ENCODE assay signal across 25 cellular contexts in genomic region chr15:31840849-31841476, GRCh38. TPM values are rescaled to one million over a fixed set of nuclear protein-coding genes. Genes with fewer than 3 reads are reported as not detected.
A peak's percentile ranks its signal among the peaks of the same experiment; 100 is the strongest.
DNase-seq lines count a peak whose midpoint lies in the region; ATAC-seq and TF ChIP-seq lines count a peak whose summit lies in the region.
"Had no signal": no experiment of that assay in that cellular context is flagged by ENCODE, and none has a peak within 500 bp of the region (broad histone marks: within the 10 kb centered on the region; RNA-seq: fewer than 3 reads in every experiment).

No MANE protein-coding gene starts in this region.

- intact Hi-C loops in left cardiac atrium (cut with DNase I), result no loop called here

- no peaks in the 10 kb centered on the region for H3K27me3 ChIP-seq in RWPE2 (ENCODE audit: insufficient read depth, poor library complexity, severe bottlenecking)
- H3K27me3 ChIP-seq: ascending aorta; BLaER1 treated with 17β-estradiol and CSF1 and Interleukin-3, amounts not matched to agents 10 nM and 100 nM; upper lobe of left lung had no signal

- no peak for TF ChIP-seq CTCF in RWPE2 (IDR thresholded peaks at IDR 0.05; ENCODE audit: poor library complexity, severe bottlenecking)

- H3K4me3 ChIP-seq in RWPE2 (ENCODE audit: severe bottlenecking), result no peak overlapping the region
- H3K4me3 ChIP-seq: ascending aorta; BLaER1 treated with 17β-estradiol and CSF1 and Interleukin-3, amounts not matched to agents 10 nM and 100 nM; upper lobe of left lung had no signal

- ATAC-seq in RWPE2 (ENCODE audit: low read depth), result peak; percentile 77
- peak; percentile 94 for ATAC-seq in left cardiac atrium
- no peak for ATAC-seq in HG03565 (IDR thresholded peaks at IDR 0.05; ENCODE audit: unreplicated experiment)
- no peak for ATAC-seq in GM21825 (IDR thresholded peaks at IDR 0.05; ENCODE audit: unreplicated experiment)
- no peak for ATAC-seq in HG03097 (IDR thresholded peaks at IDR 0.05; ENCODE audit: low FRiP score, unreplicated experiment)
- ATAC-seq: T-cell had no signal

- H3K9me3 ChIP-seq in RWPE2 (ENCODE audit: severe bottlenecking), result no peaks in the 10 kb centered on the region
- H3K9me3 ChIP-seq: ascending aorta; BLaER1 treated with 17β-estradiol and CSF1 and Interleukin-3, amounts not matched to agents 10 nM and 100 nM; Caco-2; upper lobe of left lung had no signal

- H3K4me1 ChIP-seq in RWPE2 (ENCODE audit: insufficient read depth, poor library complexity, severe bottlenecking), result no peaks in the 10 kb centered on the region
- H3K4me1 ChIP-seq: ascending aorta; BLaER1 treated with 17β-estradiol and CSF1 and Interleukin-3, amounts not matched to agents 10 nM and 100 nM; Caco-2; upper lobe of left lung had no signal

- DNase-seq in Ammon's horn (ENCODE audit: low spot score), result peak; percentile 23
- peak; percentile 25 for DNase-seq in HT1080 (ENCODE audit: low read depth)
- DNase-seq in RWPE2 (ENCODE audit: low spot score), result no peak
- peak; percentile 28 for DNase-seq in left cardiac atrium
- no peak for DNase-seq in NCI-H524 treated with DMSO at 0.1 percent for 48 hours (lab: John Stamatoyannopoulos, UW)
- DNase-seq: ACHN; activated CD4-positive, alpha-beta T cell treated with anti-CD3 and anti-CD28 coated beads, Interleukin-2, amount 50 U/mL, for 48 hours; activated CD4-positive, CD25-positive, alpha-beta regulatory T cell; activated CD8-positive, alpha-beta memory T cell treated with anti-CD3 and anti-CD28 coated beads, Interleukin-2, amount 50 U/mL, for 48 hours; Caco-2; glutamatergic neuron; HFFc6; NCI-H1092; NCI-H187; NCI-H345; NCI-H82; T-cell; upper lobe of left lung had no signal

- no peaks in the 10 kb centered on the region for H3K36me3 ChIP-seq in RWPE2 (ENCODE audit: low read depth)
- H3K36me3 ChIP-seq: ascending aorta; BLaER1 treated with 17β-estradiol and CSF1 and Interleukin-3, amounts not matched to agents 10 nM and 100 nM; upper lobe of left lung had no signal

- H3K27ac ChIP-seq in RWPE2 (ENCODE audit: poor library complexity, severe bottlenecking), result no peak overlapping the region
- H3K27ac ChIP-seq: ascending aorta; BLaER1 treated with 17β-estradiol and CSF1 and Interleukin-3, amounts not matched to agents 10 nM and 100 nM; epithelial cell of prostate; KMS-11; upper lobe of left lung had no signal

RNA-seq across cellular contexts. Expression of gene OTUD7A, which starts 29.5 kb away (rescaled TPM):
- total RNA-seq in HT1080 (2014; rRNA removed; shearing (Covaris generic)), result not detected in 2 replicates
- 0.02 TPM in 1 of 2 replicates, not detected in the other for polyA plus RNA-seq in HT1080 (2015; cell fraction: cytosol; rRNA removed)
- 0.01 TPM in 1 of 2 replicates, not detected in the other for polyA plus RNA-seq in HT1080 (2015; cell fraction: nucleus; rRNA removed)
- total RNA-seq in left cardiac atrium, result 1 to 10 TPM; 1.6 to 1.9 TPM

Comparison
In these comparisons a context has a peak if more than half of its experiments do, and no peak if none do; other contexts are left out.
1. DNase-seq: peak in Ammon's horn (single experiment), HT1080 (single experiment) and left cardiac atrium (single experiment); none in RWPE2 (single experiment) and NCI-H524 treated with DMSO at 0.1 percent for 48 hours (single experiment).
2. ATAC-seq: peak in RWPE2 (single experiment) and left cardiac atrium (2 of 2); none in HG03565 (single experiment), GM21825 (single experiment) and HG03097 (single experiment).